In genomic region chr10:69215405-69216176, GRCh38 we compare ENCODE assay signal across 1 cellular context.
TF ChIP-seq lines count a peak whose summit lies in the region.

No MANE protein-coding gene starts in this region.

TF ChIP-seq in K562, 482 proteins besides CTCF, POLR2A, EP300 and RAD21 (continued from another document and continues in another):
- TF ChIP-seq RUNX1 (IDR thresholded peaks at IDR 0.05; ENCODE audit: low read depth) (no peak), KDM2B (CRISPR knock-in tag; IDR thresholded peaks at IDR 0.05) (no peak), E2F5 (CRISPR knock-in tag; IDR thresholded peaks at IDR 0.05) (no peak), MYBL2 (IDR thresholded peaks at IDR 0.05; ENCODE audit: low read depth) (no peak), MYBL2 (CRISPR knock-in tag; IDR thresholded peaks at IDR 0.05; ENCODE audit: borderline replicate concordance) (no peak), GABPB1 (CRISPR knock-in tag; IDR thresholded peaks at IDR 0.05) (no peak), SFPQ (IDR thresholded peaks at IDR 0.05; ENCODE audit: low read depth, low read length) (no peak), TEAD1 (CRISPR knock-in tag; IDR thresholded peaks at IDR 0.05) (no peak), IRF9 (tag; IDR thresholded peaks at IDR 0.05) (no peak), SMAD1 (IDR thresholded peaks at IDR 0.05; ENCODE audit: low read depth, low read length, partially characterized antibody) (no peak), ZBTB49 (CRISPR knock-in tag; IDR thresholded peaks at IDR 0.05; ENCODE audit: borderline replicate concordance) (no peak), ZNF282 (CRISPR knock-in tag; IDR thresholded peaks at IDR 0.05) (no peak), STAT5A (IDR thresholded peaks at IDR 0.05; ENCODE audit: borderline replicate concordance, low read length) (no peak), SRF (CRISPR knock-in tag; IDR thresholded peaks at IDR 0.05) (no peak), KLF16 (IDR thresholded peaks at IDR 0.05) (no peak), PHF21A (IDR thresholded peaks at IDR 0.05; ENCODE audit: borderline replicate concordance, low read depth) (no peak), TCF7 (IDR thresholded peaks at IDR 0.05; ENCODE audit: borderline replicate concordance) (no peak), ARID1B (IDR thresholded peaks at IDR 0.05) (0 out of 2 replicates have a peak, but pooled peaks have one; percentile 32), PCBP1 (IDR thresholded peaks at IDR 0.05; ENCODE audit: low read depth, low read length, poor library complexity, severe bottlenecking) (no peak), PHTF2 (CRISPR knock-in tag; IDR thresholded peaks at IDR 0.05) (no peak), BRCA1 (IDR thresholded peaks at IDR 0.05) (no peak), BRCA1 (CRISPR knock-in tag; IDR thresholded peaks at IDR 0.05) (no peak), ZNF174 (CRISPR knock-in tag; IDR thresholded peaks at IDR 0.05) (no peak), NRF1 (conservative IDR thresholded peaks at IDR 0.05 in 1 of 2, IDR thresholded peaks at IDR 0.05 in 1 of 2) (no peak), ZNF134 (CRISPR knock-in tag; conservative IDR thresholded peaks at IDR 0.05) (no peak), ZMIZ1 (IDR thresholded peaks at IDR 0.05; ENCODE audit: low read depth in 2 of 2, low read length in 2 of 2) (no peak), SREBF1 (IDR thresholded peaks at IDR 0.05; ENCODE audit: borderline replicate concordance, low read depth, low read length) (no peak), CEBPG (CRISPR knock-in tag; IDR thresholded peaks at IDR 0.05) (no peak), CEBPG (tag; conservative IDR thresholded peaks at IDR 0.05 in 1 of 2, IDR thresholded peaks at IDR 0.05 in 1 of 2) (no peak), ERF (CRISPR knock-in tag; IDR thresholded peaks at IDR 0.05) (no peak), NCOA1 (IDR thresholded peaks at IDR 0.05; ENCODE audit: low read depth) (no peak), ZNF253 (CRISPR knock-in tag; conservative IDR thresholded peaks at IDR 0.05) (no peak), ZNF408 (CRISPR knock-in tag; IDR thresholded peaks at IDR 0.05; ENCODE audit: low read depth) (no peak), FOXA1 (IDR thresholded peaks at IDR 0.05; ENCODE audit: borderline replicate concordance) (no peak), ZNF551 (CRISPR knock-in tag; IDR thresholded peaks at IDR 0.05) (no peak), GABPA (tag; conservative IDR thresholded peaks at IDR 0.05; ENCODE audit: low read depth) (peak; percentile 51), SIX5 (IDR thresholded peaks at IDR 0.05; ENCODE audit: borderline replicate concordance in 1 of 2, insufficient read depth in 1 of 2, low read depth in 1 of 2, low read length in 2 of 2) (no peak), ZNF407 (IDR thresholded peaks at IDR 0.05; ENCODE audit: low read depth) (no peak), MEF2D (tag; conservative IDR thresholded peaks at IDR 0.05; ENCODE audit: low read depth) (0 out of 2 replicates have a peak, but pooled peaks have one; percentile 12), HMG20A (CRISPR knock-in tag; conservative IDR thresholded peaks at IDR 0.05) (no peak), SOX6 (IDR thresholded peaks at IDR 0.05) (peak; percentile 50; the same call in 1 of the 2 replicates), ZHX1 (conservative IDR thresholded peaks at IDR 0.05; ENCODE audit: low read length) (no peak)
